In the genomic region with DNA sequence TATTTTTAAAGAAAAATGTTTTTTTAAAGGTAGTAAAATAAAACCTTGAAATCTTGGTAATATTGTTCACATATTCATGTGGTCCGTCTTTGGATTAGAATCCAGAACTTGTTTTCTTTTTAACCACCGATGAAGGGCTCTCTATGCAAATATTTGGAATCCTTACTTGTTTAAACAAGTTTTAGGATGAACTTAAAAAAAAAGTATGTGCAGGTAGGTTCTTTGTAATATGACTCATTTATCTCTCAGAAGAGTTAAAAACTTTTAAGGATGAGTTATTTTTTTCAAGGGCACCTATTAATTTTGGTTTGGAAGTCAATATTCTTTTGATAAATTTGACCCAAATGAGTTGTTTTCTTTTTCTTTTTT, we compare ENCODE assay signal across 2 cellular contexts.
TF ChIP-seq lines count a peak whose summit lies in the region.

No MANE protein-coding gene starts in this region.

TF ChIP-seq in K562, 482 proteins besides CTCF, POLR2A, EP300 and RAD21:
- TF ChIP-seq BMI1 (IDR thresholded peaks at IDR 0.05; ENCODE audit: low read length) (peak; percentile 48; the same call in 1 of the 2 replicates), EHMT2 (IDR thresholded peaks at IDR 0.05) (no peak), CBX8 (IDR thresholded peaks at IDR 0.05; ENCODE audit: borderline replicate concordance, extremely low read depth, low read depth, low read length, poor library complexity, severe bottlenecking) (peak; percentile 95), CBX2 (IDR thresholded peaks at IDR 0.05; ENCODE audit: insufficient read depth, low read length, poor library complexity, severe bottlenecking) (peak; percentile 14)
TF ChIP-seq in K562: peak in this region for 3.

TF ChIP-seq in HepG2, 621 proteins besides CTCF, POLR2A, EP300 and RAD21 (continues in another document):
- TF ChIP-seq PHF5A (CRISPR knock-in tag; IDR thresholded peaks at IDR 0.05; ENCODE audit: low read depth, unreplicated experiment) = no peak
- TF ChIP-seq ASH2L (IDR thresholded peaks at IDR 0.05; ENCODE audit: insufficient read length, low read depth, low read length) = peak; percentile 20
- TF ChIP-seq FOXP1 (IDR thresholded peaks at IDR 0.05) = no peak
- peak; percentile 68; the same call in 1 of the 2 replicates for TF ChIP-seq FOXP1 (CRISPR knock-in tag; IDR thresholded peaks at IDR 0.05)
- TF ChIP-seq JARID2 (CRISPR knock-in tag; IDR thresholded peaks at IDR 0.05; ENCODE audit: insufficient replicate concordance) = no peak
- peak in 1 of 2 experiments; percentile 52; a peak in 1 of 4 replicates for TF ChIP-seq KLF16 (CRISPR knock-in tag; IDR thresholded peaks at IDR 0.05)
- TF ChIP-seq HDAC2 (CRISPR knock-in tag; IDR thresholded peaks at IDR 0.05) = 0 out of 2 replicates have a peak, but pooled peaks have one; percentile 18
- TF ChIP-seq ZNF180 (CRISPR knock-in tag; IDR thresholded peaks at IDR 0.05; ENCODE audit: borderline replicate concordance, low read depth) = no peak
- TF ChIP-seq ZNF737 (CRISPR knock-in tag; IDR thresholded peaks at IDR 0.05; ENCODE audit: borderline replicate concordance) = no peak
- peak; percentile 54 for TF ChIP-seq RARA (CRISPR knock-in tag; IDR thresholded peaks at IDR 0.05)
- TF ChIP-seq NCOA2 (CRISPR knock-in tag; IDR thresholded peaks at IDR 0.05) = peak; percentile 87
- no peak for TF ChIP-seq DNMT1 (CRISPR knock-in tag; IDR thresholded peaks at IDR 0.05)
- TF ChIP-seq PRPF4 (IDR thresholded peaks at IDR 0.05; ENCODE audit: low read depth, low read length, poor library complexity, severe bottlenecking) = no peak
- TF ChIP-seq FOSL1 (CRISPR knock-in tag; IDR thresholded peaks at IDR 0.05; ENCODE audit: borderline replicate concordance) = peak; percentile 44; the same call in 1 of the 2 replicates
- TF ChIP-seq SOX5 (CRISPR knock-in tag; IDR thresholded peaks at IDR 0.05; ENCODE audit: borderline replicate concordance) = peak; percentile 82; the same call in 1 of the 2 replicates
- TF ChIP-seq SIX1 (CRISPR knock-in tag; IDR thresholded peaks at IDR 0.05; ENCODE audit: borderline replicate concordance) = peak; percentile 82; the same call in 1 of the 2 replicates
- TF ChIP-seq NR2F6 (IDR thresholded peaks at IDR 0.05) = peak; percentile 40; the same call in 1 of the 2 replicates
- TF ChIP-seq NR2F6 (CRISPR knock-in tag; IDR thresholded peaks at IDR 0.05) = peak; percentile 42; the same call in 1 of the 2 replicates
- no peak for TF ChIP-seq BHLHE40 (IDR thresholded peaks at IDR 0.05; ENCODE audit: low read length)
- TF ChIP-seq ZNF468 (CRISPR knock-in tag; IDR thresholded peaks at IDR 0.05) = no peak
- peak; percentile 43; the same call in 1 of the 2 replicates for TF ChIP-seq MIXL1 (CRISPR knock-in tag; IDR thresholded peaks at IDR 0.05)
- TF ChIP-seq ELF3 (CRISPR knock-in tag; IDR thresholded peaks at IDR 0.05) = peak; percentile 72
- no peak for TF ChIP-seq ELF4 (CRISPR knock-in tag; IDR thresholded peaks at IDR 0.05; ENCODE audit: borderline replicate concordance)
- TF ChIP-seq HOMEZ (CRISPR knock-in tag; IDR thresholded peaks at IDR 0.05; ENCODE audit: low read depth) = peak; percentile 67; the same call in 1 of the 2 replicates
- TF ChIP-seq ZNF317 (CRISPR knock-in tag; IDR thresholded peaks at IDR 0.05) = no peak
- TF ChIP-seq, protein P1, sequence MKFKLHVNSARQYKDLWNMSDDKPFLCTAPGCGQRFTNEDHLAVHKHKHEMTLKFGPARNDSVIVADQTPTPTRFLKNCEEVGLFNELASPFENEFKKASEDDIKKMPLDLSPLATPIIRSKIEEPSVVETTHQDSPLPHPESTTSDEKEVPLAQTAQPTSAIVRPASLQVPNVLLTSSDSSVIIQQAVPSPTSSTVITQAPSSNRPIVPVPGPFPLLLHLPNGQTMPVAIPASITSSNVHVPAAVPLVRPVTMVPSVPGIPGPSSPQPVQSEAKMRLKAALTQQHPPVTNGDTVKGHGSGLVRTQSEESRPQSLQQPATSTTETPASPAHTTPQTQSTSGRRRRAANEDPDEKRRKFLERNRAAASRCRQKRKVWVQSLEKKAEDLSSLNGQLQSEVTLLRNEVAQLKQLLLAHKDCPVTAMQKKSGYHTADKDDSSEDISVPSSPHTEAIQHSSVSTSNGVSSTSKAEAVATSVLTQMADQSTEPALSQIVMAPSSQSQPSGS (CRISPR knock-in tag; IDR thresholded peaks at IDR 0.05) = peak; percentile 33; the same call in 1 of the 2 replicates
- no peak for TF ChIP-seq ZNF552 (CRISPR knock-in tag; IDR thresholded peaks at IDR 0.05; ENCODE audit: borderline replicate concordance)
- TF ChIP-seq ZSCAN21 (CRISPR knock-in tag; IDR thresholded peaks at IDR 0.05; ENCODE audit: borderline replicate concordance) = no peak
- TF ChIP-seq KAT2B (IDR thresholded peaks at IDR 0.05; ENCODE audit: borderline replicate concordance, low read depth, low read length) = no peak
- TF ChIP-seq, protein P2, sequence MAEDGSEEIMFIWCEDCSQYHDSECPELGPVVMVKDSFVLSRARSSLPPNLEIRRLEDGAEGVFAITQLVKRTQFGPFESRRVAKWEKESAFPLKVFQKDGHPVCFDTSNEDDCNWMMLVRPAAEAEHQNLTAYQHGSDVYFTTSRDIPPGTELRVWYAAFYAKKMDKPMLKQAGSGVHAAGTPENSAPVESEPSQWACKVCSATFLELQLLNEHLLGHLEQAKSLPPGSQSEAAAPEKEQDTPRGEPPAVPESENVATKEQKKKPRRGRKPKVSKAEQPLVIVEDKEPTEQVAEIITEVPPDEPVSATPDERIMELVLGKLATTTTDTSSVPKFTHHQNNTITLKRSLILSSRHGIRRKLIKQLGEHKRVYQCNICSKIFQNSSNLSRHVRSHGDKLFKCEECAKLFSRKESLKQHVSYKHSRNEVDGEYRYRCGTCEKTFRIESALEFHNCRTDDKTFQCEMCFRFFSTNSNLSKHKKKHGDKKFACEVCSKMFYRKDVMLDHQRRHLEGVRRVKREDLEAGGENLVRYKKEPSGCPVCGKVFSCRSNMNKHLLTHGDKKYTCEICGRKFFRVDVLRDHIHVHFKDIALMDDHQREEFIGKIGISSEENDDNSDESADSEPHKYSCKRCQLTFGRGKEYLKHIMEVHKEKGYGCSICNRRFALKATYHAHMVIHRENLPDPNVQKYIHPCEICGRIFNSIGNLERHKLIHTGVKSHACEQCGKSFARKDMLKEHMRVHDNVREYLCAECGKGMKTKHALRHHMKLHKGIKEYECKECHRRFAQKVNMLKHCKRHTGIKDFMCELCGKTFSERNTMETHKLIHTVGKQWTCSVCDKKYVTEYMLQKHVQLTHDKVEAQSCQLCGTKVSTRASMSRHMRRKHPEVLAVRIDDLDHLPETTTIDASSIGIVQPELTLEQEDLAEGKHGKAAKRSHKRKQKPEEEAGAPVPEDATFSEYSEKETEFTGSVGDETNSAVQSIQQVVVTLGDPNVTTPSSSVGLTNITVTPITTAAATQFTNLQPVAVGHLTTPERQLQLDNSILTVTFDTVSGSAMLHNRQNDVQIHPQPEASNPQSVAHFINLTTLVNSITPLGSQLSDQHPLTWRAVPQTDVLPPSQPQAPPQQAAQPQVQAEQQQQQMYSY (CRISPR knock-in tag; IDR thresholded peaks at IDR 0.05) = peak; percentile 99
- TF ChIP-seq, protein P3, sequence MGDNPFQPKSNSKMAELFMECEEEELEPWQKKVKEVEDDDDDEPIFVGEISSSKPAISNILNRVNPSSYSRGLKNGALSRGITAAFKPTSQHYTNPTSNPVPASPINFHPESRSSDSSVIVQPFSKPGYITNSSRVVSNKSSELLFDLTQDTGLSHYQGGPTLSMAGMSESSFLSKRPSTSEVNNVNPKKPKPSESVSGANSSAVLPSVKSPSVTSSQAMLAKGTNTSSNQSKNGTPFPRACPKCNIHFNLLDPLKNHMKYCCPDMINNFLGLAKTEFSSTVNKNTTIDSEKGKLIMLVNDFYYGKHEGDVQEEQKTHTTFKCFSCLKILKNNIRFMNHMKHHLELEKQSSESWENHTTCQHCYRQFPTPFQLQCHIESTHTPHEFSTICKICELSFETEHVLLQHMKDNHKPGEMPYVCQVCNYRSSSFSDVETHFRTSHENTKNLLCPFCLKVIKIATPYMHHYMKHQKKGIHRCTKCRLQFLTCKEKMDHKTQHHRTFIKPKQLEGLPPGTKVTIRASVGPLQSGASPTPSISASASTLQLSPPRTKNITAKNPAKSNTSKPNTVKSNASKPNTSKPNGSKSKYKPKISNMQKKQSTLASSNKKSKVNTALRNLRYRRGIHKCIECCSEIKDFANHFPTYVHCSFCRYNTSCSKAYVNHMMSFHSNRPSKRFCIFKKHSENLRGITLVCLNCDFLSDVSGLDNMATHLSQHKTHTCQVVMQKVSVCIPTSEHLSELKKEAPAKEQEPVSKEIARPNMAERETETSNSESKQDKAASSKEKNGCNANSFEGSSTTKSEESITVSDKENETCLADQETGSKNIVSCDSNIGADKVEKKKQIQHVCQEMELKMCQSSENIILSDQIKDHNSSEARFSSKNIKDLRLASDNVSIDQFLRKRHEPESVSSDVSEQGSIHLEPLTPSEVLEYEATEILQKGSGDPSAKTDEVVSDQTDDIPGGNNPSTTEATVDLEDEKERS (CRISPR knock-in tag; IDR thresholded peaks at IDR 0.05) = 0 out of 2 replicates have a peak, but pooled peaks have one; percentile 46
- TF ChIP-seq ZEB1 (IDR thresholded peaks at IDR 0.05; ENCODE audit: insufficient replicate concordance, low read depth) = peak; percentile 93
- TF ChIP-seq DRAP1 (CRISPR knock-in tag; IDR thresholded peaks at IDR 0.05) = peak; percentile 29; the same call in 1 of the 2 replicates
- TF ChIP-seq THAP11 (CRISPR knock-in tag; IDR thresholded peaks at IDR 0.05) = peak; percentile 33; the same call in 1 of the 2 replicates
- TF ChIP-seq SOX13 (IDR thresholded peaks at IDR 0.05) = no peak
- TF ChIP-seq SOX13 (CRISPR knock-in tag; conservative IDR thresholded peaks at IDR 0.05 in 1 of 2, IDR thresholded peaks at IDR 0.05 in 1 of 2) = peak in 1 of 2 experiments; percentile 80; a peak in 2 of 4 replicates
- TF ChIP-seq, protein P4, sequence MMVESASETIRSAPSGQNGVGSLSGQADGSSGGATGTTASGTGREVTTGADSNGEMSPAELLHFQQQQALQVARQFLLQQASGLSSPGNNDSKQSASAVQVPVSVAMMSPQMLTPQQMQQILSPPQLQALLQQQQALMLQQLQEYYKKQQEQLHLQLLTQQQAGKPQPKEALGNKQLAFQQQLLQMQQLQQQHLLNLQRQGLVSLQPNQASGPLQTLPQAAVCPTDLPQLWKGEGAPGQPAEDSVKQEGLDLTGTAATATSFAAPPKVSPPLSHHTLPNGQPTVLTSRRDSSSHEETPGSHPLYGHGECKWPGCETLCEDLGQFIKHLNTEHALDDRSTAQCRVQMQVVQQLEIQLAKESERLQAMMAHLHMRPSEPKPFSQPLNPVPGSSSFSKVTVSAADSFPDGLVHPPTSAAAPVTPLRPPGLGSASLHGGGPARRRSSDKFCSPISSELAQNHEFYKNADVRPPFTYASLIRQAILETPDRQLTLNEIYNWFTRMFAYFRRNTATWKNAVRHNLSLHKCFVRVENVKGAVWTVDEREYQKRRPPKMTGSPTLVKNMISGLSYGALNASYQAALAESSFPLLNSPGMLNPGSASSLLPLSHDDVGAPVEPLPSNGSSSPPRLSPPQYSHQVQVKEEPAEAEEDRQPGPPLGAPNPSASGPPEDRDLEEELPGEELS (CRISPR knock-in tag; IDR thresholded peaks at IDR 0.05) = peak; percentile 30; the same call in 1 of the 2 replicates
- TF ChIP-seq AHDC1 (CRISPR knock-in tag; IDR thresholded peaks at IDR 0.05; ENCODE audit: borderline replicate concordance) = peak; percentile 67; the same call in 1 of the 2 replicates
